ENCODE assay signal across 8 cellular contexts in the genomic region with DNA sequence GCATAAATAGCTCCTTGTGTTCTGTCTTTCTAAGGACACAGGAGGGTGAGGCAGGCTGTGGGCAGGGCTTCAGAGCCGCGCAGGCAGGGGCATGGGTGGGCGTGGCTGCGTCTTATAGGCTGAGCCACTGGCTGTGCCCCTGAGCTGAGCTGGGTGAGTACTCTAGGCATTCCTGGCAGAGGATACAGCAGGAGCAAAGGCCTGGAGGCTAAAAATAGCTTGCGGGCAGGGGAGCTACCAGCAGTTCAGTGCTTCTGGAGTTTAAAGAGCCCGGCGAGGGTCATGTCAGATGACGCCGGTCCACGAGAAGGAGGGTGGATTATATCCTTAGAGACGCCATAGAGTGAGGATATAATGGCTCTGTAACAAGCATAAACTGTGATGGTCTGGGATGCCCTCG. TPM values are rescaled to one million over a fixed set of nuclear protein-coding genes. Genes with fewer than 3 reads are reported as not detected.
DNase-seq lines count a peak whose midpoint lies in the region; ATAC-seq and TF ChIP-seq lines count a peak whose summit lies in the region.

No MANE protein-coding gene starts in this region.

- H3K27me3 ChIP-seq in gastrocnemius medialis, result no peaks in the 10 kb centered on the region

- in situ Hi-C loops in gastrocnemius medialis (cut with MboI; ENCODE audit: low sequenced_read_pairs in 4 of 4), result loop anchor here in 3 of 4 donors (5.0 to 25.0 kb wide), 4 partner anchors 278 to 718 kb away; no protein-coding TSS in a partner anchor

- no peak for TF ChIP-seq CTCF in WI38 (IDR thresholded peaks at IDR 0.05; ENCODE audit: low read depth, low read length)
- no peak for TF ChIP-seq CTCF in gastrocnemius medialis (IDR thresholded peaks at IDR 0.05 in 4 of 5, conservative IDR thresholded peaks at IDR 0.05 in 1 of 5)

- ATAC-seq in left ventricle myocardium superior (peak; percentile 81), gastrocnemius medialis (peak; percentile 75 to 78), HG03045 (IDR thresholded peaks at IDR 0.05; ENCODE audit: unreplicated experiment) (no peak)

- H3K4me3 ChIP-seq in WI38 (ENCODE audit: low read depth, low read length) (0 out of 2 replicates have a peak overlapping the region, but pooled peaks have one; percentile 6), gastrocnemius medialis (peak overlapping the region; percentile 2 to 46 (median 40))

- H3K4me1 ChIP-seq in gastrocnemius medialis, result peaks cover 46 to 54% of the 10 kb centered on the region in 2 donors

- intact Hi-C loops in left ventricle myocardium superior (cut with micrococcal nuclease) (no loop called here), gastrocnemius medialis (cut with DNase I; ENCODE audit: low total_unique reads) (loop anchor here (10.0 kb wide), 2 partner anchors 851 to 1289 kb away; partner anchors contain the start of gene ADAM17)

- H3K36me3 ChIP-seq in gastrocnemius medialis, result no peaks in the 10 kb centered on the region

- peak; percentile 82 for DNase-seq in HT1080 (ENCODE audit: low read depth)
- DNase-seq in left ventricle myocardium superior, result peak; percentile 92
- peak; percentile 92 to 95 for DNase-seq in gastrocnemius medialis
- no peak for DNase-seq in activated T-cell treated with anti-CD3 and anti-CD28 coated beads, Interleukin-2, amount 50 U/mL, for 48 hours
- no peak for DNase-seq in NCI-H446 (lab: John Stamatoyannopoulos, UW)
- DNase-seq in DMS 273 (lab: John Stamatoyannopoulos, UW; ENCODE audit: unreplicated experiment), result no peak

- H3K27ac ChIP-seq in gastrocnemius medialis, result peak overlapping the region; percentile 86 to 94 (median 92)

- TF ChIP-seq POLR2A in gastrocnemius medialis (IDR thresholded peaks at IDR 0.05), result peak; percentile 50 to 59

- H3K9me3 ChIP-seq in gastrocnemius medialis, result no peaks in the 10 kb centered on the region

RNA-seq across cellular contexts. Expression of gene PDIA6, which starts 31.5 kb away (rescaled TPM):
- 262 and 287 TPM in 2 replicates for total RNA-seq in HT1080 (2014; rRNA removed; shearing (Covaris generic))
- polyA plus RNA-seq in HT1080 (2015; cell fraction: cytosol; rRNA removed), result 364 and 382 TPM in 2 replicates
- polyA plus RNA-seq in HT1080 (2015; cell fraction: nucleus; rRNA removed), result 403 and 466 TPM in 2 replicates
- total RNA-seq in left ventricle myocardium superior (119 TPM), gastrocnemius medialis (10 to 100 TPM; 32.0 to 72.4 (median 54.2) TPM)

Comparison
In these comparisons a context has a peak if more than half of its experiments do, and no peak if none do; other contexts are left out.
1. DNase-seq: peak in HT1080 (single experiment), left ventricle myocardium superior (single experiment) and gastrocnemius medialis (2 of 2); none in activated T-cell treated with anti-CD3 and anti-CD28 coated beads, Interleukin-2, amount 50 U/mL, for 48 hours (0 of 2), NCI-H446 (0 of 2) and DMS 273 (single experiment).